ENCODE assay signal across 10 cellular contexts in genomic region chr7:91949221-91950009, GRCh38.
DNase-seq lines count a peak whose midpoint lies in the region; ATAC-seq and TF ChIP-seq lines count a peak whose summit lies in the region.
"Had no signal": no experiment of that assay in that cellular context is flagged by ENCODE, and none has a peak within 500 bp of the region (broad histone marks: within the 10 kb centered on the region; RNA-seq: fewer than 3 reads in every experiment).

No MANE protein-coding gene starts in this region.

- no peak overlapping the region for H3K9ac ChIP-seq in KMS-11

- H3K4me2 ChIP-seq in KMS-11 = peak overlapping the region; percentile 23

- peaks cover 95% of the 10 kb centered on the region for H3K79me2 ChIP-seq in KMS-11 (ENCODE audit: insufficient read depth, low read depth)

- H3K27ac ChIP-seq in KMS-11 = peak overlapping the region; percentile 57
- H3K27ac ChIP-seq in effector memory CD4-positive, alpha-beta T cell (ENCODE audit: insufficient read depth, low read length, poor library complexity, severe bottlenecking) = no peak overlapping the region

- H3K4me1 ChIP-seq in KMS-11 (ENCODE audit: low read depth, poor library complexity, severe bottlenecking) = peaks cover 82% of the 10 kb centered on the region
- H3K4me1 ChIP-seq in effector memory CD4-positive, alpha-beta T cell (ENCODE audit: control insufficient read depth, insufficient read depth, low read length, poor library complexity, severe bottlenecking) = no peaks in the 10 kb centered on the region

- in situ Hi-C loops in GM13977 (cut with MboI; ENCODE audit: low pct_unique_long_range_greater_than_20kb, low sequenced_read_pairs, unreplicated experiment) = no loop called here

- H4K20me1 ChIP-seq in KMS-11 (ENCODE audit: insufficient read depth) = no peaks in the 10 kb centered on the region

- H3K36me3 ChIP-seq in KMS-11 (ENCODE audit: insufficient read depth) = no peaks in the 10 kb centered on the region
- no peaks in the 10 kb centered on the region for H3K36me3 ChIP-seq in effector memory CD4-positive, alpha-beta T cell (ENCODE audit: control insufficient read depth, insufficient read depth, low read length)

- DNase-seq in GM13977 (ENCODE audit: low spot score) (peak; percentile 34), foreskin melanocyte (peak; percentile 61), kidney tubule cell (ENCODE audit: low spot score) (no peak), anterior cingulate cortex (lab: John Stamatoyannopoulos, UW) (no peak), NCI-H446 treated with DMSO at 0.1 percent for 48 hours (lab: John Stamatoyannopoulos, UW) (no peak)
- no peak for DNase-seq in effector memory CD4-positive, alpha-beta T cell
- DNase-seq: activated T-cell treated with anti-CD3 and anti-CD28 coated beads, Interleukin-2, amount 50 U/mL, for 4 hours; effector CD8-positive, alpha-beta T cell had no signal

- no peak overlapping the region for H3K4me3 ChIP-seq in KMS-11 (IDR thresholded peaks at IDR 0.05; ENCODE audit: insufficient read depth, low read depth, low read length)
- no peak overlapping the region for H3K4me3 ChIP-seq in effector memory CD4-positive, alpha-beta T cell (ENCODE audit: insufficient read depth, low read depth, low read length, poor library complexity, severe bottlenecking)

- H2AFZ ChIP-seq in KMS-11 (ENCODE audit: low read depth) = no peak overlapping the region

- no peaks in the 10 kb centered on the region for H3K27me3 ChIP-seq in KMS-11 (ENCODE audit: insufficient read depth, low read depth)
- no peaks in the 10 kb centered on the region for H3K27me3 ChIP-seq in effector memory CD4-positive, alpha-beta T cell (replicated peaks; ENCODE audit: control insufficient read depth, insufficient read depth, low read length, poor library complexity, severe bottlenecking)

- no peaks in the 10 kb centered on the region for H3K9me3 ChIP-seq in effector memory CD4-positive, alpha-beta T cell (ENCODE audit: control insufficient read depth, low read length)

- no peak for TF ChIP-seq CTCF in GM13977 (IDR thresholded peaks at IDR 0.05; ENCODE audit: extremely low read depth, insufficient read depth, missing control alignments)
- TF ChIP-seq CTCF in KMS-11 (conservative IDR thresholded peaks at IDR 0.05; ENCODE audit: low read depth, low read length) = no peak

- peak; percentile 62 for ATAC-seq in GM21786 (IDR thresholded peaks at IDR 0.05; ENCODE audit: unreplicated experiment)

Comparison
In these comparisons a context has a peak if more than half of its experiments do, and no peak if none do; other contexts are left out.
1. DNase-seq: peak in GM13977 (single experiment) and foreskin melanocyte (single experiment); none in kidney tubule cell (single experiment), anterior cingulate cortex (0 of 58), effector memory CD4-positive, alpha-beta T cell (0 of 3) and NCI-H446 treated with DMSO at 0.1 percent for 48 hours (single experiment).